In the genomic region with DNA sequence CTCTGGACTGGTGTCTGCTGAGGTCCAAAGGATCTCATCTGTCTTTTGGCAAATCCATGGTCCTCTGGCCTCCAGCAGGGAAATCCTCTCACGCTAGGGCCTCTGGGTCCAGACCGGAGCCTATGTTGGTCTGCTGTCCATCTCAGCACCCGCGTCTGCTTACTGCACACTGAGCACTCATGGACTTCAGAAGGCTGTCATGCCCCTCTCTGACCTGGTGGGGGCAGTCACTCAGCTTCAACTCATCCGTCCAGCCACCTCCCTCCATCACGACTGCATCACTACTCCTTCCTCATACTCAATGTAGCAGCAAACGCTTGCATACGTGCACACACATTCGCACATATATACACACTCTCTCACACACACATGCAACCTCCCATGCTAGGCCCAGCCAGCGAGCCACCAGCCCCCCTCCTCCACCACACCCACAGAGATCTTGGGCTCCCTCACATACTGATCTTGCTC, we compare ENCODE assay signal across 9 cellular contexts. TPM values are rescaled to one million over a fixed set of nuclear protein-coding genes. Genes with fewer than 3 reads are reported as not detected.
A peak's percentile ranks its signal among the peaks of the same experiment; 100 is the strongest.
DNase-seq lines count a peak whose midpoint lies in the region; ATAC-seq, FAIRE-seq and TF ChIP-seq lines count a peak whose summit lies in the region.
"Had no signal": no experiment of that assay in that cellular context is flagged by ENCODE, and none has a peak within 500 bp of the region (broad histone marks: within the 10 kb centered on the region; RNA-seq: fewer than 3 reads in every experiment).

No MANE protein-coding gene starts in this region.

- DNase-seq in DMS53 (lab: John Stamatoyannopoulos, UW) (peak; percentile 53), DMS53 treated with DMSO at 0.1 percent for 48 hours (lab: John Stamatoyannopoulos, UW; ENCODE audit: unreplicated experiment) (no peak), T-helper 1 cell (peak in 4 of 5 donors; percentile 19 to 56 (median 28)), epithelial cell of proximal tubule (ENCODE audit: low read depth) (no peak), small intestine (peak; percentile 31), dorsolateral prefrontal cortex (no peak)

- no peak overlapping the region for H3K27ac ChIP-seq in small intestine (ENCODE audit: low read depth in 1 of 2, low read length in 1 of 2)
- no peak overlapping the region for H3K27ac ChIP-seq in dorsolateral prefrontal cortex

- H3K27me3 ChIP-seq in small intestine (ENCODE audit: control insufficient read depth in 2 of 2, insufficient read depth in 2 of 2, low read length in 2 of 2) (no peaks in the 10 kb centered on the region), dorsolateral prefrontal cortex (no peaks in the 10 kb centered on the region)

- intact Hi-C loops in dorsolateral prefrontal cortex (cut with DNase I), result no loop called here

- H3K36me3 ChIP-seq in small intestine (ENCODE audit: control insufficient read depth in 2 of 2, insufficient read depth in 2 of 2, low read length in 2 of 2), result no peaks in the 10 kb centered on the region

- peak; percentile 76 for TF ChIP-seq CTCF in epithelial cell of proximal tubule (conservative IDR thresholded peaks at IDR 0.05; ENCODE audit: low read depth, low read length)
- TF ChIP-seq CTCF in dorsolateral prefrontal cortex (IDR thresholded peaks at IDR 0.05 in 54 of 56, conservative IDR thresholded peaks at IDR 0.05 in 2 of 56; ENCODE audit: low read depth in 1 of 56, partially characterized antibody in 56 of 56), result peak in 13 of 56 donors; percentile 7 to 27 (median 14)

- no peaks in the 10 kb centered on the region for H3K4me1 ChIP-seq in small intestine (ENCODE audit: control insufficient read depth in 2 of 2, insufficient read depth in 1 of 2, low read depth in 1 of 2, low read length in 1 of 2)

- no peaks in the 10 kb centered on the region for H3K9me3 ChIP-seq in small intestine (ENCODE audit: control insufficient read depth, low read depth)

- no peak for FAIRE-seq in small intestine (lab: Jason Lieb, UNC)
- FAIRE-seq: colon had no signal

- no peak overlapping the region for H3K4me3 ChIP-seq in epithelial cell of proximal tubule (ENCODE audit: low read depth, low read length)
- H3K4me3 ChIP-seq in small intestine (ENCODE audit: low read depth in 1 of 2, low read length in 2 of 2), result no peak overlapping the region
- no peak overlapping the region for H3K4me3 ChIP-seq in dorsolateral prefrontal cortex

- ATAC-seq in GM21447 (IDR thresholded peaks at IDR 0.05; ENCODE audit: unreplicated experiment), result peak; percentile 97
- peak; percentile 93 for ATAC-seq in HG03558 (IDR thresholded peaks at IDR 0.05; ENCODE audit: extremely low read depth, unreplicated experiment)

- WGBS in small intestine, 3 donors, result 62 to 73% (median 66%) methylated on average over 10 of the region's 10 CpGs

RNA-seq across cellular contexts. Expression of a gene that starts 33.3 kb away (rescaled TPM):
- 0.12 and 0.14 TPM in 2 replicates for total RNA-seq in epithelial cell of proximal tubule
- under 1 TPM; 0.33 to 0.81 (median 0.67) TPM for polyA plus RNA-seq in small intestine
- 1 to 10 TPM in 22 of 120 experiments, under 1 TPM in 61, not detected in 37; 0.28 to 3.0 (median 0.72) TPM for total RNA-seq in dorsolateral prefrontal cortex

Comparison
In these comparisons a context has a peak if more than half of its experiments do, and no peak if none do; other contexts are left out.
1. DNase-seq: peak in DMS53 (single experiment), T-helper 1 cell (4 of 5) and small intestine (single experiment); none in DMS53 treated with DMSO at 0.1 percent for 48 hours (single experiment), epithelial cell of proximal tubule (single experiment) and dorsolateral prefrontal cortex (0 of 10).